1 cellular context compared by ENCODE assay signal in the genomic region with DNA sequence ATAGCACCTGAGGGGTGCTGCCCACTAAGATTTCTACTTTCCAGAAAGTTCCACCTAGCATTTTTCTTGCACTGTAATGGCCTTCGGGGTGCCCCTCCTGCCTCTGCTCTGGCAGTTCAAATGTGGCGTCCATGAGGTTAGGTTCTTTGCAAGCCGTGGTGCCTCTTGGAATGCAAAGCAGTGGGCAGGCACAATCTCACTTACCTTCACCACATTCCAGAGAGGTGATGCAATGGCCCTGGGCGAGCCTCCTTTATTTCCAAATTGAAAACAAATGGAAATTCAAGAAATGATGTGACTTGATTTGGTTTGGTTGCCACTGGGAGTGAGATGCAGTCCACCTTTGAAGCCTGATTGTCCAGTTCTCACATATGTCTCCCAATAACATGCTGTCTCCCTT.
TF ChIP-seq lines count a peak whose summit lies in the region.

No MANE protein-coding gene starts in this region.

TF ChIP-seq in H1, 55 proteins besides CTCF, POLR2A, EP300 and RAD21 (continued from another document):
- TF ChIP-seq, protein P1, sequence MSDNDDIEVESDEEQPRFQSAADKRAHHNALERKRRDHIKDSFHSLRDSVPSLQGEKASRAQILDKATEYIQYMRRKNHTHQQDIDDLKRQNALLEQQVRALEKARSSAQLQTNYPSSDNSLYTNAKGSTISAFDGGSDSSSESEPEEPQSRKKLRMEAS (IDR thresholded peaks at IDR 0.05), result 0 out of 2 replicates have a peak, but pooled peaks have one; percentile 22
- TF ChIP-seq TEAD4 (IDR thresholded peaks at IDR 0.05; ENCODE audit: low read depth, low read length) (peak; percentile 89), CEBPB (IDR thresholded peaks at IDR 0.05; ENCODE audit: low read depth, low read length) (peak; percentile 93)
